Comparison of ENCODE assay signal across 11 cellular contexts in genomic region chr11:63843042-63843441, GRCh38. TPM values are rescaled to one million over a fixed set of nuclear protein-coding genes. Genes with fewer than 3 reads are reported as not detected.
DNase-seq lines count a peak whose midpoint lies in the region; ATAC-seq, FAIRE-seq and TF ChIP-seq lines count a peak whose summit lies in the region.
"Had no signal": no experiment of that assay in that cellular context is flagged by ENCODE, and none has a peak within 500 bp of the region (broad histone marks: within the 10 kb centered on the region; RNA-seq: fewer than 3 reads in every experiment).

No MANE protein-coding gene starts in this region.

- peaks cover 47% of the 10 kb centered on the region for H3K36me3 Mint-ChIP-seq in effector memory CD8-positive, alpha-beta T cell (ENCODE audit: insufficient read depth)
- peaks cover 5% of the 10 kb centered on the region for H3K36me3 Mint-ChIP-seq in nephron progenitor cell (ENCODE audit: low read depth)

- no CpG with 5 or more reads among the region's 1 CpG for WGBS in IMR-90 (ENCODE audit: extremely low coverage in 2 of 2, insufficient read length in 1 of 2), 2 experiments

- TF ChIP-seq CTCF in AG10803 (conservative IDR thresholded peaks at IDR 0.05; ENCODE audit: low read length) (no peak), IMR-90 (conservative IDR thresholded peaks at IDR 0.05; ENCODE audit: low read depth, low read length) (no peak), nephron progenitor cell (IDR thresholded peaks at IDR 0.05) (no peak)

- H2BK120ac ChIP-seq in IMR-90 (ENCODE audit: low read depth, low read length), result no peak overlapping the region

- H3K9ac ChIP-seq in IMR-90 (ENCODE audit: low read depth, low read length), result no peak overlapping the region

- dilution Hi-C loops in IMR-90 (cut with HindIII; ENCODE audit: low sequenced_read_pairs, unreplicated experiment), result no loop called here

- H2BK5ac ChIP-seq in IMR-90 (ENCODE audit: low read depth, low read length, poor library complexity, severe bottlenecking), result no peak overlapping the region

- peaks cover 3% of the 10 kb centered on the region; the same call in 1 of the 2 replicates for H3K36me3 ChIP-seq in IMR-90 (ENCODE audit: control insufficient read depth, insufficient read depth, low read length)

- no peak for FAIRE-seq in H54 (lab: Jason Lieb, UNC)
- FAIRE-seq: D721Med, GM18507 had no signal

- in situ Hi-C loops in IMR-90 (cut with MboI; ENCODE audit: low sequenced_read_pairs), result no loop called here

- CTCF ChIA-PET in IMR-90 (lab: Yijun Ruan, JAX), result no interaction called here

- H2AFZ ChIP-seq in IMR-90 (replicated peaks; ENCODE audit: low read length, poor library complexity), result no peak overlapping the region

- H3K27ac Mint-ChIP-seq in effector memory CD8-positive, alpha-beta T cell, result peak overlapping the region; percentile 69 to 92
- peak overlapping the region; percentile 79 for H3K27ac Mint-ChIP-seq in nephron progenitor cell

- no peak overlapping the region for H4K5ac ChIP-seq in IMR-90 (ENCODE audit: low read depth, low read length)

- DNase-seq in AG10803 (ENCODE audit: low read depth) (peak; percentile 18), IMR-90 (peak; percentile 32), nephron progenitor cell (no peak), NCI-H1417 treated with DMSO at 0.1 percent for 48 hours (lab: John Stamatoyannopoulos, UW) (no peak), SIG-M5 (lab: John Stamatoyannopoulos, UW) (no peak), NCI-H2081 (lab: John Stamatoyannopoulos, UW) (no peak), H54 (ENCODE audit: insufficient read length, low spot score) (no peak)
- no peak for DNase-seq in effector memory CD8-positive, alpha-beta T cell

- no peak overlapping the region for H2BK15ac ChIP-seq in IMR-90 (ENCODE audit: low read depth, low read length)

- H3K56ac ChIP-seq in IMR-90 (ENCODE audit: extremely low read depth, insufficient read depth, low read length), result no peak overlapping the region

- no peak overlapping the region for H3K14ac ChIP-seq in IMR-90 (replicated peaks; ENCODE audit: low read depth, low read length)

- H4K91ac ChIP-seq in IMR-90 (ENCODE audit: insufficient read depth, low read depth, low read length), result no peak overlapping the region

- no peak overlapping the region for H2AK5ac ChIP-seq in IMR-90 (ENCODE audit: low read depth, low read length)

- ATAC-seq in IMR-90 (ENCODE audit: low read depth), result no peak
- ATAC-seq in effector memory CD8-positive, alpha-beta T cell (replicated peaks), result no peak
- ATAC-seq: HCT116 had no signal

- TF ChIP-seq POLR2A in IMR-90 (IDR thresholded peaks at IDR 0.05; ENCODE audit: low read depth, low read length) (no peak), H54 (IDR thresholded peaks at IDR 0.05; ENCODE audit: low read depth, low read length) (no peak)

- no peak overlapping the region; the same call in 1 of the 2 replicates for H3K23ac ChIP-seq in IMR-90 (ENCODE audit: low read depth, low read length)

- no peak overlapping the region for H2BK20ac ChIP-seq in IMR-90 (ENCODE audit: low read depth, low read length)

- H3K27me3 Mint-ChIP-seq in effector memory CD8-positive, alpha-beta T cell, result no peaks in the 10 kb centered on the region
- peaks cover 3% of the 10 kb centered on the region for H3K27me3 Mint-ChIP-seq in nephron progenitor cell (ENCODE audit: low read depth, poor library complexity)

- H2AK9ac ChIP-seq in IMR-90 (replicated peaks; ENCODE audit: low read depth, low read length, poor library complexity), result no peak overlapping the region

- H3K4me3 ChIP-seq in AG10803 (ENCODE audit: low read length) (no peak overlapping the region), IMR-90 (ENCODE audit: insufficient read depth, low read depth, low read length) (no peak overlapping the region)

- H3K4me2 ChIP-seq in IMR-90 (ENCODE audit: low read depth, low read length), result no peak overlapping the region

- H3K18ac ChIP-seq in IMR-90 (ENCODE audit: low read depth, low read length), result no peak overlapping the region

- H3K9me3 Mint-ChIP-seq in effector memory CD8-positive, alpha-beta T cell, result no peaks in the 10 kb centered on the region
- H3K9me3 Mint-ChIP-seq in nephron progenitor cell, result no peaks in the 10 kb centered on the region

- peaks cover 75% of the 10 kb centered on the region for H4K20me1 ChIP-seq in IMR-90 (ENCODE audit: insufficient read depth, low read length)

- H3K4ac ChIP-seq in IMR-90 (ENCODE audit: low read depth, low read length), result no peak overlapping the region

- peaks cover 36% of the 10 kb centered on the region for H3K9me1 ChIP-seq in IMR-90 (ENCODE audit: insufficient read depth, low read length)

- H3K4me3 Mint-ChIP-seq in effector memory CD8-positive, alpha-beta T cell, result peak overlapping the region; percentile 36 to 40
- H3K4me3 Mint-ChIP-seq in nephron progenitor cell, result peak overlapping the region; percentile 28

- TF ChIP-seq RAD21 in IMR-90 (IDR thresholded peaks at IDR 0.05; ENCODE audit: low read length), result no peak

- peaks cover 58 to 69% of the 10 kb centered on the region in 2 donors for H3K4me1 Mint-ChIP-seq in effector memory CD8-positive, alpha-beta T cell (ENCODE audit: low read depth in 2 of 2)
- H3K4me1 Mint-ChIP-seq in nephron progenitor cell, result peaks cover 80% of the 10 kb centered on the region

- H3K4me1 ChIP-seq in IMR-90 (ENCODE audit: control insufficient read depth, insufficient read depth, low read length), result peaks cover 18% of the 10 kb centered on the region

- no peak overlapping the region for H3K27ac ChIP-seq in IMR-90 (ENCODE audit: insufficient read depth, low read length)

- BruUV-seq in IMR-90 (replicated peaks; lab: Mats Ljungman, UMichigan), result no TSS peak

- peaks cover 18 to 78% of the 10 kb centered on the region in 2 experiments for H3K79me1 ChIP-seq in IMR-90 (ENCODE audit: low read depth in 1 of 2, low read length in 2 of 2)

- POLR2A ChIA-PET in IMR-90 (lab: Charles Lee; ENCODE audit: unreplicated experiment), result no interaction called here

- H3K27me3 ChIP-seq in IMR-90 (ENCODE audit: control insufficient read depth, insufficient read depth, low read length), result no peaks in the 10 kb centered on the region

- H4K8ac ChIP-seq in IMR-90 (ENCODE audit: low read depth in 2 of 2, low read length in 2 of 2), result no peak overlapping the region

- H3K9me3 ChIP-seq in IMR-90 (ENCODE audit: control insufficient read depth, insufficient read depth, low read length), result no peaks in the 10 kb centered on the region

- intact Hi-C loops in IMR-90 (cut with micrococcal nuclease), result no loop called here

TF ChIP-seq in IMR-90, 13 proteins besides CTCF, POLR2A, EP300 and RAD21:
- no peak for TF ChIP-seq BHLHE40 (IDR thresholded peaks at IDR 0.05; ENCODE audit: low read depth, low read length)
- TF ChIP-seq ELK1 (IDR thresholded peaks at IDR 0.05; ENCODE audit: borderline replicate concordance, low read depth, low read length), result no peak
- TF ChIP-seq MAFK (IDR thresholded peaks at IDR 0.05; ENCODE audit: low read depth, low read length), result no peak
- no peak for TF ChIP-seq MAZ (IDR thresholded peaks at IDR 0.05; ENCODE audit: borderline replicate concordance, low read depth, low read length)
- no peak for TF ChIP-seq RCOR1 (IDR thresholded peaks at IDR 0.05; ENCODE audit: insufficient replicate concordance, low read length)
- no peak for TF ChIP-seq FOS (IDR thresholded peaks at IDR 0.05; ENCODE audit: low read depth, low read length)
- TF ChIP-seq MXI1 (IDR thresholded peaks at IDR 0.05; ENCODE audit: borderline replicate concordance, low read depth, low read length), result no peak
- no peak for TF ChIP-seq NFE2L2 (IDR thresholded peaks at IDR 0.05; ENCODE audit: low read depth, low read length)
- no peak for TF ChIP-seq CHD1 (IDR thresholded peaks at IDR 0.05; ENCODE audit: low read depth, low read length)
- TF ChIP-seq USF2 (IDR thresholded peaks at IDR 0.05; ENCODE audit: low read depth, low read length), result no peak
- TF ChIP-seq RFX5 (IDR thresholded peaks at IDR 0.05; ENCODE audit: low read depth, low read length), result no peak
- no peak for TF ChIP-seq SMC3 (IDR thresholded peaks at IDR 0.05; ENCODE audit: low read depth, low read length)
- no peak for TF ChIP-seq CEBPB (IDR thresholded peaks at IDR 0.05; ENCODE audit: low read depth, low read length)
TF ChIP-seq in IMR-90: peak in this region for 0.

RNA-seq across cellular contexts. Expression of gene MARK2, which starts 4.1 kb away (rescaled TPM):
- 6.6 and 7.2 TPM in 2 replicates for total RNA-seq in IMR-90 (2012; rRNA removed)
- polyA plus RNA-seq in IMR-90 (2012; rRNA removed), result 17.3 and 19.9 TPM in 2 replicates
- polyA plus RNA-seq in IMR-90 (2012; cell fraction: cytosol; rRNA removed), result 13.2 and 14.5 TPM in 2 replicates
- 17.4 and 22.9 TPM in 2 replicates for polyA plus RNA-seq in IMR-90 (2012; cell fraction: nucleus; rRNA removed; ENCODE audit: low replicate concordance)

RNA-seq across cellular contexts. Expression of gene SPINDOC, which starts 29.8 kb away (rescaled TPM):
- total RNA-seq in IMR-90 (2012; rRNA removed), result 10.0 and 11.9 TPM in 2 replicates
- polyA plus RNA-seq in IMR-90 (2012; rRNA removed), result 29.9 and 39.0 TPM in 2 replicates
- 34.0 and 34.1 TPM in 2 replicates for polyA plus RNA-seq in IMR-90 (2012; cell fraction: cytosol; rRNA removed)
- 23.5 and 34.0 TPM in 2 replicates for polyA plus RNA-seq in IMR-90 (2012; cell fraction: nucleus; rRNA removed; ENCODE audit: low replicate concordance)

Comparison
In these comparisons a context has a peak if more than half of its experiments do, and no peak if none do; other contexts are left out.
1. DNase-seq: peak in AG10803 (single experiment) and IMR-90 (single experiment); none in effector memory CD8-positive, alpha-beta T cell (0 of 3), nephron progenitor cell (single experiment), NCI-H1417 treated with DMSO at 0.1 percent for 48 hours (single experiment), SIG-M5 (single experiment), NCI-H2081 (0 of 2) and H54 (single experiment).